26 cellular contexts compared by ENCODE assay signal in genomic region chrX:384861-385260, GRCh38. TPM values are rescaled to one million over a fixed set of nuclear protein-coding genes. Genes with fewer than 3 reads are reported as not detected.
DNase-seq lines count a peak whose midpoint lies in the region; ATAC-seq lines count a peak whose summit lies in the region.
"Had no signal": no experiment of that assay in that cellular context is flagged by ENCODE, and none has a peak within 500 bp of the region (broad histone marks: within the 10 kb centered on the region; RNA-seq: fewer than 3 reads in every experiment).

No MANE protein-coding gene starts in this region.

- CTCF ChIA-PET in CD8-positive, alpha-beta memory T cell (lab: Charles Lee): no interaction called here
- CTCF ChIA-PET in naive thymus-derived CD4-positive, alpha-beta T cell (lab: Charles Lee): no interaction called here

- peak overlapping the region in 2 of 8 donors; percentile 43 to 64 for H3K27ac Mint-ChIP-seq in CD8-positive, alpha-beta memory T cell
- no peak overlapping the region for H3K27ac Mint-ChIP-seq in activated T-helper 2 cell treated with anti-CD3 and anti-CD28 coated beads, Interferon-gamma antibody, Interleukin-2, Interleukin-4, amounts not matched to agents 10 μg/mL and 5 μg/mL and 100 μg/mL, durations not matched to agents 14 hours and 24 hours and 36 hours
- peak overlapping the region in 2 of 9 donors; percentile 66 to 73 for H3K27ac Mint-ChIP-seq in naive thymus-derived CD4-positive, alpha-beta T cell
- H3K27ac Mint-ChIP-seq: stimulated activated effector memory CD8-positive, alpha-beta T cell treated with anti-CD3 and anti-CD28 coated beads, Interleukin-12 subunit alpha, Interleukin-12 subunit beta, amount 100 ng/mL, for 72 hours; T-cell had no signal

- DNase-seq in activated T-cell treated with anti-CD3 and anti-CD28 coated beads, Interleukin-2, amount 50 U/mL, for 4 hours: no peak
- no peak for DNase-seq in activated T-cell treated with anti-CD3 and anti-CD28 coated beads, Interleukin-2, amount 50 U/mL, for 48 hours
- no peak for DNase-seq in CD8-positive, alpha-beta memory T cell
- no peak for DNase-seq in activated T-helper 2 cell treated with anti-CD3 and anti-CD28 coated beads, Interferon-gamma antibody, Interleukin-2, Interleukin-4, amounts not matched to agents 10 μg/mL and 5 μg/mL and 100 μg/mL, durations not matched to agents 14 hours and 24 hours and 36 hours (ENCODE audit: low spot score)
- peak in 1 of 9 donors; percentile 6 for DNase-seq in naive thymus-derived CD4-positive, alpha-beta T cell
- DNase-seq in DMS53 treated with DMSO at 0.1 percent for 48 hours (lab: John Stamatoyannopoulos, UW; ENCODE audit: unreplicated experiment) (no peak), DMS53 (lab: John Stamatoyannopoulos, UW) (no peak)
- DNase-seq in activated effector memory CD4-positive, alpha-beta T cell treated with Interleukin-2 at 50 U/mL for 16 hours: no peak
- DNase-seq: AML-193; DMS153; dorsolateral prefrontal cortex; GDM1; IMR-90; islet precursor cell; NCI-H1092; NCI-H187; sigmoid colon; stimulated activated CD4-positive, alpha-beta T cell treated with anti-CD3 and anti-CD28 coated beads, Interleukin-4, amount 100 ng/mL, for 24 hours; T-cell; trophoblast cell had no signal

- no peak overlapping the region for H3K4me3 ChIP-seq in CD8-positive, alpha-beta memory T cell (ENCODE audit: low read length)
- H3K4me3 ChIP-seq in naive thymus-derived CD4-positive, alpha-beta T cell (ENCODE audit: low read length): no peak overlapping the region
- H3K4me3 ChIP-seq: A549, psoas muscle, sigmoid colon had no signal

- H3K4me3 Mint-ChIP-seq in activated T-cell treated with anti-CD3 and anti-CD28 coated beads, Interleukin-2, amount 50 U/mL, for 4 hours: peak overlapping the region; percentile 37
- H3K4me3 Mint-ChIP-seq in CD8-positive, alpha-beta memory T cell: peak overlapping the region in 6 of 7 donors; percentile 31 to 69 (median 54)
- peak overlapping the region; percentile 18 for H3K4me3 Mint-ChIP-seq in activated T-helper 2 cell treated with anti-CD3 and anti-CD28 coated beads, Interferon-gamma antibody, Interleukin-2, Interleukin-4, amounts not matched to agents 10 μg/mL and 5 μg/mL and 100 μg/mL, durations not matched to agents 14 hours and 24 hours and 36 hours (ENCODE audit: low read depth)
- peak overlapping the region in 7 of 10 donors; percentile 32 to 63 (median 49) for H3K4me3 Mint-ChIP-seq in naive thymus-derived CD4-positive, alpha-beta T cell

- H3K4me1 ChIP-seq in CD8-positive, alpha-beta memory T cell (ENCODE audit: insufficient read depth, low read length): peaks cover 6% of the 10 kb centered on the region
- H3K4me1 ChIP-seq in naive thymus-derived CD4-positive, alpha-beta T cell (ENCODE audit: control insufficient read depth in 2 of 2, insufficient read depth in 2 of 2, low read length in 2 of 2): peaks cover 4 to 5% of the 10 kb centered on the region in 2 donors
- H3K4me1 ChIP-seq: psoas muscle had no signal

- H3K9me3 Mint-ChIP-seq in activated T-cell treated with anti-CD3 and anti-CD28 coated beads, Interleukin-2, amount 50 U/mL, for 4 hours: no peaks in the 10 kb centered on the region
- no peaks in the 10 kb centered on the region for H3K9me3 Mint-ChIP-seq in CD8-positive, alpha-beta memory T cell
- no peaks in the 10 kb centered on the region for H3K9me3 Mint-ChIP-seq in activated T-helper 2 cell treated with anti-CD3 and anti-CD28 coated beads, Interferon-gamma antibody, Interleukin-2, Interleukin-4, amounts not matched to agents 10 μg/mL and 5 μg/mL and 100 μg/mL, durations not matched to agents 14 hours and 24 hours and 36 hours
- peaks cover 0 to 7% (median 0%) of the 10 kb centered on the region in 11 donors for H3K9me3 Mint-ChIP-seq in naive thymus-derived CD4-positive, alpha-beta T cell
- H3K9me3 Mint-ChIP-seq: stimulated activated effector memory CD8-positive, alpha-beta T cell treated with anti-CD3 and anti-CD28 coated beads, Interleukin-12 subunit alpha, Interleukin-12 subunit beta, amount 100 ng/mL, for 72 hours; T-cell had no signal

- POLR2A ChIA-PET in CD8-positive, alpha-beta memory T cell (lab: Charles Lee): no interaction called here
- POLR2A ChIA-PET in naive thymus-derived CD4-positive, alpha-beta T cell (lab: Charles Lee): no interaction called here

- peaks cover 5% of the 10 kb centered on the region for H3K4me1 Mint-ChIP-seq in activated T-cell treated with anti-CD3 and anti-CD28 coated beads, Interleukin-2, amount 50 U/mL, for 4 hours (ENCODE audit: low read depth)
- H3K4me1 Mint-ChIP-seq in CD8-positive, alpha-beta memory T cell: peaks cover 8 to 15% (median 10%) of the 10 kb centered on the region in 3 donors
- H3K4me1 Mint-ChIP-seq in activated T-helper 2 cell treated with anti-CD3 and anti-CD28 coated beads, Interferon-gamma antibody, Interleukin-2, Interleukin-4, amounts not matched to agents 10 μg/mL and 5 μg/mL and 100 μg/mL, durations not matched to agents 14 hours and 24 hours and 36 hours (ENCODE audit: low read depth): no peaks in the 10 kb centered on the region
- peaks cover 0 to 23% (median 9%) of the 10 kb centered on the region in 7 donors for H3K4me1 Mint-ChIP-seq in naive thymus-derived CD4-positive, alpha-beta T cell

- no peaks in the 10 kb centered on the region for H3K9me3 ChIP-seq in CD8-positive, alpha-beta memory T cell (ENCODE audit: low read length)
- H3K9me3 ChIP-seq in naive thymus-derived CD4-positive, alpha-beta T cell (ENCODE audit: control insufficient read depth in 2 of 3, low read length in 3 of 3): no peaks in the 10 kb centered on the region
- H3K9me3 ChIP-seq: A549, HAP-1, neutrophil, psoas muscle, sigmoid colon, SJSA1 had no signal

- H3K36me3 Mint-ChIP-seq in activated T-cell treated with anti-CD3 and anti-CD28 coated beads, Interleukin-2, amount 50 U/mL, for 4 hours (ENCODE audit: insufficient read depth): no peaks in the 10 kb centered on the region
- peaks cover 0 to 5% (median 0%) of the 10 kb centered on the region in 3 donors for H3K36me3 Mint-ChIP-seq in CD8-positive, alpha-beta memory T cell
- H3K36me3 Mint-ChIP-seq in activated T-helper 2 cell treated with anti-CD3 and anti-CD28 coated beads, Interferon-gamma antibody, Interleukin-2, Interleukin-4, amounts not matched to agents 10 μg/mL and 5 μg/mL and 100 μg/mL, durations not matched to agents 14 hours and 24 hours and 36 hours (ENCODE audit: low read depth): no peaks in the 10 kb centered on the region
- H3K36me3 Mint-ChIP-seq in naive thymus-derived CD4-positive, alpha-beta T cell: peaks cover 0 to 5% (median 3%) of the 10 kb centered on the region in 5 donors

- no peaks in the 10 kb centered on the region for H3K27me3 ChIP-seq in CD8-positive, alpha-beta memory T cell (ENCODE audit: insufficient read depth, low read length, poor library complexity, severe bottlenecking)
- H3K27me3 ChIP-seq in naive thymus-derived CD4-positive, alpha-beta T cell (ENCODE audit: control insufficient read depth in 2 of 2, insufficient read depth in 2 of 2, low read length in 2 of 2): no peaks in the 10 kb centered on the region
- H3K27me3 ChIP-seq: dorsolateral prefrontal cortex, neutrophil, sigmoid colon, SJSA1 had no signal

- ATAC-seq in activated T-cell treated with anti-CD3 and anti-CD28 coated beads, Interleukin-2, amount 50 U/mL, for 4 hours: no peak
- ATAC-seq in naive thymus-derived CD4-positive, alpha-beta T cell: no peak
- ATAC-seq: A549; psoas muscle; stimulated activated effector memory CD8-positive, alpha-beta T cell treated with anti-CD3 and anti-CD28 coated beads, Interleukin-12 subunit alpha, Interleukin-12 subunit beta, amount 100 ng/mL, for 72 hours; T-cell had no signal

- H3K27ac ChIP-seq in CD8-positive, alpha-beta memory T cell (ENCODE audit: low read depth, low read length): no peak overlapping the region
- no peak overlapping the region for H3K27ac ChIP-seq in naive thymus-derived CD4-positive, alpha-beta T cell (ENCODE audit: low read depth, low read length)
- H3K27ac ChIP-seq: dorsolateral prefrontal cortex, neutrophil, psoas muscle, sigmoid colon, SJSA1 had no signal

- H3K27me3 Mint-ChIP-seq in activated T-cell treated with anti-CD3 and anti-CD28 coated beads, Interleukin-2, amount 50 U/mL, for 4 hours (ENCODE audit: low read depth): no peaks in the 10 kb centered on the region
- H3K27me3 Mint-ChIP-seq in CD8-positive, alpha-beta memory T cell: peaks cover 0 to 5% of the 10 kb centered on the region in 2 donors
- no peaks in the 10 kb centered on the region for H3K27me3 Mint-ChIP-seq in activated T-helper 2 cell treated with anti-CD3 and anti-CD28 coated beads, Interferon-gamma antibody, Interleukin-2, Interleukin-4, amounts not matched to agents 10 μg/mL and 5 μg/mL and 100 μg/mL, durations not matched to agents 14 hours and 24 hours and 36 hours (ENCODE audit: low read depth)
- H3K27me3 Mint-ChIP-seq in naive thymus-derived CD4-positive, alpha-beta T cell: peaks cover 0 to 5% (median 0%) of the 10 kb centered on the region in 5 donors

- H3K36me3 ChIP-seq in CD8-positive, alpha-beta memory T cell (ENCODE audit: insufficient read depth, low read length): no peaks in the 10 kb centered on the region
- peaks cover 0 to 3% (median 0%) of the 10 kb centered on the region in 3 experiments for H3K36me3 ChIP-seq in naive thymus-derived CD4-positive, alpha-beta T cell (ENCODE audit: control insufficient read depth in 2 of 3, insufficient read depth in 3 of 3, low read length in 3 of 3)
- H3K36me3 ChIP-seq: HAP-1, neutrophil, sigmoid colon had no signal

- intact Hi-C loops in activated T-helper 2 cell treated with anti-CD3 and anti-CD28 coated beads, Interferon-gamma antibody, Interleukin-2, Interleukin-4, amounts not matched to agents 10 μg/mL and 5 μg/mL and 100 μg/mL, durations not matched to agents 14 hours and 24 hours and 36 hours (cut with micrococcal nuclease): loop anchor here (10.0 kb wide), 1 partner anchor 100 kb away; the partner anchor contains the start of gene PLCXD1
- intact Hi-C loops in naive thymus-derived CD4-positive, alpha-beta T cell (cut with micrococcal nuclease): loop anchor here in 1 of 2 donors (5.0 kb wide), 1 partner anchor 1277 kb away; no protein-coding TSS in a partner anchor

RNA-seq across cellular contexts. Expression of gene PPP2R3B, which starts 1.8 kb away (rescaled TPM):
- 10 to 100 TPM; 29.0 to 47.6 (median 30.3) TPM for total RNA-seq in activated T-cell treated with anti-CD3 and anti-CD28 coated beads, Interleukin-2, amount 50 U/mL, for 4 hours
- 10 to 100 TPM; 21.2 to 23.1 TPM for total RNA-seq in CD8-positive, alpha-beta memory T cell
- 10.0 TPM for polyA plus RNA-seq in CD8-positive, alpha-beta memory T cell
- 39.8 and 47.6 TPM in 2 replicates for total RNA-seq in activated T-helper 2 cell treated with anti-CD3 and anti-CD28 coated beads, Interferon-gamma antibody, Interleukin-2, Interleukin-4, amounts not matched to agents 10 μg/mL and 5 μg/mL and 100 μg/mL, durations not matched to agents 14 hours and 24 hours and 36 hours
- total RNA-seq in naive thymus-derived CD4-positive, alpha-beta T cell: 10 to 100 TPM; 24.9 to 53.5 (median 32.5) TPM
- 10 to 100 TPM in 1 of 2 donors, 1 to 10 TPM in 1; 7.3 to 13.8 TPM for polyA plus RNA-seq in naive thymus-derived CD4-positive, alpha-beta T cell
